Comparison of ENCODE assay signal across 8 cellular contexts in genomic region chr6:113879186-113880096, GRCh38. TPM values are rescaled to one million over a fixed set of nuclear protein-coding genes. Genes with fewer than 3 reads are reported as not detected.
DNase-seq lines count a peak whose midpoint lies in the region; ATAC-seq and TF ChIP-seq lines count a peak whose summit lies in the region.

No MANE protein-coding gene starts in this region.

- no peak overlapping the region for H3K27ac ChIP-seq in right cardiac atrium (ENCODE audit: low read length)

- H3K4me1 ChIP-seq in right cardiac atrium (ENCODE audit: control insufficient read depth, insufficient read depth, low read length): no peaks in the 10 kb centered on the region

- TF ChIP-seq CTCF in GM20000 (IDR thresholded peaks at IDR 0.05; ENCODE audit: extremely low read depth, missing control alignments): peak; percentile 49
- TF ChIP-seq CTCF in retinal pigment epithelial cell (conservative IDR thresholded peaks at IDR 0.05; ENCODE audit: low read depth, low read length): peak; percentile 77

- no peaks in the 10 kb centered on the region for H3K9me3 ChIP-seq in right cardiac atrium (ENCODE audit: control insufficient read depth, low read length)

- intact Hi-C loops in right cardiac atrium (cut with DNase I): no loop called here

- H3K4me3 ChIP-seq in right cardiac atrium (ENCODE audit: low read length) (no peak overlapping the region), retinal pigment epithelial cell (ENCODE audit: low read length) (no peak overlapping the region)

- ATAC-seq in HG03442 (IDR thresholded peaks at IDR 0.05; ENCODE audit: unreplicated experiment): peak; percentile 100
- peak; percentile 99 for ATAC-seq in right cardiac atrium

- no peaks in the 10 kb centered on the region for H3K27me3 ChIP-seq in right cardiac atrium (ENCODE audit: control insufficient read depth, insufficient read depth)

- DNase-seq in EH (ENCODE audit: low read depth) (peak; percentile 83), GM20000 (ENCODE audit: low spot score) (peak; percentile 67), NCI-H226 (peak; percentile 48), amniotic epithelial cell (ENCODE audit: low read depth) (peak; percentile 77), right cardiac atrium (peak in 2 of 3 donors; percentile 28 to 56), retinal pigment epithelial cell (ENCODE audit: low read depth) (peak; percentile 74)
- no peak for DNase-seq in effector CD8-positive, alpha-beta T cell (lab: John Stamatoyannopoulos, UW)

- WGBS in right cardiac atrium: 16% methylated on average over 6 of the region's 6 CpGs

RNA-seq across cellular contexts. Expression of gene MARCKS, which starts 22.3 kb away (rescaled TPM):
- total RNA-seq in right cardiac atrium: 10 to 100 TPM; 18.4 to 28.9 (median 23.6) TPM
- 11.0 TPM for polyA plus RNA-seq in right cardiac atrium
